In genomic region chr2:120230515-120231471, GRCh38 we compare ENCODE assay signal across 10 cellular contexts. TPM values are rescaled to one million over a fixed set of nuclear protein-coding genes. Genes with fewer than 3 reads are reported as not detected.
DNase-seq lines count a peak whose midpoint lies in the region; ATAC-seq and TF ChIP-seq lines count a peak whose summit lies in the region.
"Had no signal": no experiment of that assay in that cellular context is flagged by ENCODE, and none has a peak within 500 bp of the region (broad histone marks: within the 10 kb centered on the region; RNA-seq: fewer than 3 reads in every experiment).

No MANE protein-coding gene starts in this region.

- peak overlapping the region; percentile 96 for H3K4me3 Mint-ChIP-seq in T-helper 1 cell treated with Interleukin-12 subunit alpha and Interleukin-12 subunit beta and Interleukin-4 antibody, amounts not matched to agents 30 μg/mL and 1 μg/mL, for 36 hours

- H2BK15ac ChIP-seq in IMR-90 (ENCODE audit: low read depth, low read length), result no peak overlapping the region

- in situ Hi-C loops in IMR-90 (cut with MboI; ENCODE audit: low sequenced_read_pairs), result loop anchor here (25.0 kb wide), 1 partner anchor 993 kb away; no protein-coding TSS in a partner anchor

- peak overlapping the region; percentile 9 for H2AK9ac ChIP-seq in IMR-90 (replicated peaks; ENCODE audit: low read depth, low read length, poor library complexity)

- no peak overlapping the region for H2BK20ac ChIP-seq in IMR-90 (ENCODE audit: low read depth, low read length)

- no TSS peak for BruUV-seq in IMR-90 (replicated peaks; lab: Mats Ljungman, UMichigan)

- dilution Hi-C loops in IMR-90 (cut with HindIII; ENCODE audit: low sequenced_read_pairs, unreplicated experiment), result no loop called here

- peak overlapping the region; percentile 59 for H2AFZ ChIP-seq in IMR-90 (replicated peaks; ENCODE audit: low read length, poor library complexity)

- H4K91ac ChIP-seq in IMR-90 (ENCODE audit: insufficient read depth, low read depth, low read length), result no peak overlapping the region

- peaks cover 64% of the 10 kb centered on the region for H3K4me1 Mint-ChIP-seq in T-helper 1 cell treated with Interleukin-12 subunit alpha and Interleukin-12 subunit beta and Interleukin-4 antibody, amounts not matched to agents 30 μg/mL and 1 μg/mL, for 36 hours (ENCODE audit: low read depth)

- H3K14ac ChIP-seq in IMR-90 (replicated peaks; ENCODE audit: low read depth, low read length), result no peak overlapping the region

- CTCF ChIA-PET in IMR-90 (lab: Yijun Ruan, JAX), result no interaction called here

- no peak overlapping the region for H2BK120ac ChIP-seq in IMR-90 (ENCODE audit: low read depth, low read length)

- no peaks in the 10 kb centered on the region for H3K36me3 ChIP-seq in IMR-90 (ENCODE audit: control insufficient read depth, insufficient read depth, low read length)
- H3K36me3 ChIP-seq in colonic mucosa, result no peaks in the 10 kb centered on the region
- no peaks in the 10 kb centered on the region for H3K36me3 ChIP-seq in rectal smooth muscle tissue (ENCODE audit: control insufficient read depth, insufficient read depth, low read length)

- no peak for TF ChIP-seq POLR2A in IMR-90 (IDR thresholded peaks at IDR 0.05; ENCODE audit: low read depth, low read length)

- H2BK5ac ChIP-seq in IMR-90 (ENCODE audit: low read depth, low read length, poor library complexity, severe bottlenecking), result no peak overlapping the region

- 84% methylated on average over 3 of the region's 17 CpGs; no CpG with 5 or more reads in 1 of the 2 experiments for WGBS in IMR-90 (ENCODE audit: extremely low coverage in 2 of 2, insufficient read length in 1 of 2), 2 experiments

- H3K4me1 ChIP-seq in IMR-90 (ENCODE audit: control insufficient read depth, insufficient read depth, low read length) (peaks cover 2% of the 10 kb centered on the region; the same call in 1 of the 2 replicates), colonic mucosa (peaks cover 15% of the 10 kb centered on the region), rectal smooth muscle tissue (ENCODE audit: control insufficient read depth, insufficient read depth, low read length) (peaks cover 6% of the 10 kb centered on the region)

- H3K18ac ChIP-seq in IMR-90 (ENCODE audit: low read depth, low read length), result no peak overlapping the region

- no peak overlapping the region for H3K4me3 ChIP-seq in IMR-90 (ENCODE audit: insufficient read depth, low read depth, low read length)
- H3K4me3 ChIP-seq in colonic mucosa, result peak overlapping the region; percentile 22
- peak overlapping the region; percentile 25 for H3K4me3 ChIP-seq in rectal smooth muscle tissue (ENCODE audit: low read length)

- H4K20me1 ChIP-seq in IMR-90 (ENCODE audit: insufficient read depth, low read length), result no peaks in the 10 kb centered on the region; the same call in 1 of the 2 replicates

- H3K27ac Mint-ChIP-seq in T-helper 1 cell treated with Interleukin-12 subunit alpha and Interleukin-12 subunit beta and Interleukin-4 antibody, amounts not matched to agents 30 μg/mL and 1 μg/mL, for 36 hours, result peak overlapping the region; percentile 98

- intact Hi-C loops in IMR-90 (cut with micrococcal nuclease), result no loop called here
- intact Hi-C loops in colonic mucosa (cut with DNase I), result no loop called here

- no peak for ATAC-seq in IMR-90 (ENCODE audit: low read depth)

- POLR2A ChIA-PET in IMR-90 (lab: Charles Lee; ENCODE audit: unreplicated experiment), result interaction anchor here (0.6 kb wide), 2 partner anchors 8 to 699 kb away, joined by 3 to 7 read pairs; partner anchors contain the start of gene TMEM185B

- no peak overlapping the region for H3K56ac ChIP-seq in IMR-90 (ENCODE audit: extremely low read depth, insufficient read depth, low read length)

- no peaks in the 10 kb centered on the region for H3K9me1 ChIP-seq in IMR-90 (ENCODE audit: insufficient read depth, low read length)

- no peak for DNase-seq in T-helper 1 cell
- DNase-seq in IMR-90, result no peak
- DNase-seq in colonic mucosa, result peak; percentile 56
- DNase-seq in SK-N-DZ (ENCODE audit: low spot score), result no peak
- DNase-seq in COLO668 (lab: John Stamatoyannopoulos, UW; ENCODE audit: unreplicated experiment), result no peak
- no peak for DNase-seq in cerebellar nuclear complex (lab: John Stamatoyannopoulos, UW)
- DNase-seq: NCI-H748 treated with DMSO at 0.1 percent for 48 hours had no signal

- TF ChIP-seq RAD21 in IMR-90 (IDR thresholded peaks at IDR 0.05; ENCODE audit: low read length), result no peak

- no peaks in the 10 kb centered on the region for H3K79me1 ChIP-seq in IMR-90 (ENCODE audit: low read depth in 1 of 2, low read length in 2 of 2)

- TF ChIP-seq CTCF in IMR-90 (conservative IDR thresholded peaks at IDR 0.05; ENCODE audit: low read depth, low read length) (no peak), colonic mucosa (IDR thresholded peaks at IDR 0.05) (no peak)

- H3K4me2 ChIP-seq in IMR-90 (ENCODE audit: low read depth, low read length), result no peak overlapping the region

- no peak overlapping the region for H4K5ac ChIP-seq in IMR-90 (ENCODE audit: low read depth, low read length)

- no peak overlapping the region for H2AK5ac ChIP-seq in IMR-90 (ENCODE audit: low read depth, low read length)

- no peak overlapping the region for H3K23ac ChIP-seq in IMR-90 (ENCODE audit: low read depth, low read length)

- H3K4ac ChIP-seq in IMR-90 (ENCODE audit: low read depth, low read length), result no peak overlapping the region

- H3K27ac ChIP-seq in IMR-90 (ENCODE audit: insufficient read depth, low read length), result no peak overlapping the region
- peak overlapping the region; percentile 80 for H3K27ac ChIP-seq in colonic mucosa
- H3K27ac ChIP-seq in rectal smooth muscle tissue (ENCODE audit: low read depth, low read length), result no peak overlapping the region
- H3K27ac ChIP-seq: 22Rv1 had no signal

- no peaks in the 10 kb centered on the region for H3K9me3 Mint-ChIP-seq in T-helper 1 cell treated with Interleukin-12 subunit alpha and Interleukin-12 subunit beta and Interleukin-4 antibody, amounts not matched to agents 30 μg/mL and 1 μg/mL, for 36 hours

- no peaks in the 10 kb centered on the region for H3K27me3 Mint-ChIP-seq in T-helper 1 cell treated with Interleukin-12 subunit alpha and Interleukin-12 subunit beta and Interleukin-4 antibody, amounts not matched to agents 30 μg/mL and 1 μg/mL, for 36 hours (ENCODE audit: low read depth)

- H3K9ac ChIP-seq in IMR-90 (ENCODE audit: low read depth, low read length) (no peak overlapping the region), colonic mucosa (ENCODE audit: low read depth in 2 of 2, low read length in 2 of 2) (peak overlapping the region; percentile 54 to 57), rectal smooth muscle tissue (ENCODE audit: low read length) (no peak overlapping the region)

- H3K9me3 ChIP-seq in IMR-90 (ENCODE audit: control insufficient read depth, insufficient read depth, low read length) (no peaks in the 10 kb centered on the region), colonic mucosa (no peaks in the 10 kb centered on the region)

- no peak overlapping the region for H4K8ac ChIP-seq in IMR-90 (ENCODE audit: low read depth in 2 of 2, low read length in 2 of 2)

- peaks cover 49% of the 10 kb centered on the region for H3K36me3 Mint-ChIP-seq in T-helper 1 cell treated with Interleukin-12 subunit alpha and Interleukin-12 subunit beta and Interleukin-4 antibody, amounts not matched to agents 30 μg/mL and 1 μg/mL, for 36 hours (ENCODE audit: low read depth)

- H3K27me3 ChIP-seq in IMR-90 (ENCODE audit: control insufficient read depth, insufficient read depth, low read length) (peaks cover 4% of the 10 kb centered on the region; the same call in 1 of the 2 replicates), colonic mucosa (no peaks in the 10 kb centered on the region), rectal smooth muscle tissue (ENCODE audit: control insufficient read depth, insufficient read depth, low read length) (no peaks in the 10 kb centered on the region)

TF ChIP-seq in IMR-90, 13 proteins besides CTCF, POLR2A, EP300 and RAD21 (continues in another document):
- TF ChIP-seq FOS (IDR thresholded peaks at IDR 0.05; ENCODE audit: low read depth, low read length) (no peak), ELK1 (IDR thresholded peaks at IDR 0.05; ENCODE audit: borderline replicate concordance, low read depth, low read length) (no peak), MXI1 (IDR thresholded peaks at IDR 0.05; ENCODE audit: borderline replicate concordance, low read depth, low read length) (no peak), MAFK (IDR thresholded peaks at IDR 0.05; ENCODE audit: low read depth, low read length) (no peak), CHD1 (IDR thresholded peaks at IDR 0.05; ENCODE audit: low read depth, low read length) (no peak), MAZ (IDR thresholded peaks at IDR 0.05; ENCODE audit: borderline replicate concordance, low read depth, low read length) (no peak), NFE2L2 (IDR thresholded peaks at IDR 0.05; ENCODE audit: low read depth, low read length) (no peak), BHLHE40 (IDR thresholded peaks at IDR 0.05; ENCODE audit: low read depth, low read length) (no peak), RCOR1 (IDR thresholded peaks at IDR 0.05; ENCODE audit: insufficient replicate concordance, low read length) (no peak), RFX5 (IDR thresholded peaks at IDR 0.05; ENCODE audit: low read depth, low read length) (no peak), CEBPB (IDR thresholded peaks at IDR 0.05; ENCODE audit: low read depth, low read length) (no peak)

RNA-seq across cellular contexts. Expression of gene TMEM185B, which starts 7.6 kb away (rescaled TPM):
- total RNA-seq in IMR-90 (2012; rRNA removed) (16.4 and 17.7 TPM in 2 replicates), colonic mucosa (10 to 100 TPM; 14.4 to 16.5 TPM)
- 25.2 and 26.1 TPM in 2 replicates for polyA plus RNA-seq in IMR-90 (2012; rRNA removed)
- 21.9 and 30.3 TPM in 2 replicates for polyA plus RNA-seq in IMR-90 (2012; cell fraction: cytosol; rRNA removed)
- 8.1 and 11.7 TPM in 2 replicates for polyA plus RNA-seq in IMR-90 (2012; cell fraction: nucleus; rRNA removed; ENCODE audit: low replicate concordance)
- 3.0 and 5.5 TPM in 2 replicates for polyA plus RNA-seq in SK-N-DZ (2014; cell fraction: cytosol; rRNA removed)
- 1.7 and 3.6 TPM in 2 replicates for polyA plus RNA-seq in SK-N-DZ (2014; cell fraction: nucleus; rRNA removed)

RNA-seq across cellular contexts. Expression of gene RALB, which starts 21.9 kb away (rescaled TPM):
- total RNA-seq in IMR-90 (2012; rRNA removed) (53.6 and 75.3 TPM in 2 replicates), colonic mucosa (10 to 100 TPM; 71.8 to 93.4 TPM)
- polyA plus RNA-seq in IMR-90 (2012; rRNA removed), result 38.0 and 54.7 TPM in 2 replicates
- polyA plus RNA-seq in IMR-90 (2012; cell fraction: cytosol; rRNA removed), result 14.8 and 19.0 TPM in 2 replicates
- polyA plus RNA-seq in IMR-90 (2012; cell fraction: nucleus; rRNA removed; ENCODE audit: low replicate concordance), result 4.3 and 18.5 TPM in 2 replicates
- polyA plus RNA-seq in SK-N-DZ (2014; cell fraction: cytosol; rRNA removed), result 11.0 and 14.1 TPM in 2 replicates
- 4.6 and 6.6 TPM in 2 replicates for polyA plus RNA-seq in SK-N-DZ (2014; cell fraction: nucleus; rRNA removed)

Comparison
In these comparisons a context has a peak if more than half of its experiments do, and no peak if none do; other contexts are left out.
1. H3K9ac ChIP-seq: peak in colonic mucosa (2 of 2); none in IMR-90 (single experiment) and rectal smooth muscle tissue (single experiment).